In genomic region chr16:16071631-16072244, GRCh38 we compare ENCODE assay signal across 12 cellular contexts.
DNase-seq lines count a peak whose midpoint lies in the region; ATAC-seq and TF ChIP-seq lines count a peak whose summit lies in the region.
"Had no signal": no experiment of that assay in that cellular context is flagged by ENCODE, and none has a peak within 500 bp of the region (broad histone marks: within the 10 kb centered on the region; RNA-seq: fewer than 3 reads in every experiment).

No MANE protein-coding gene starts in this region.

- peaks cover 22 to 64% of the 10 kb centered on the region in 2 experiments for H3K36me3 ChIP-seq in mesenchymal stem cell (ENCODE audit: control insufficient read depth in 1 of 2, insufficient read depth in 2 of 2, low read depth in 1 of 2, low read length in 2 of 2)
- H3K36me3 ChIP-seq in Peyer's patch: peaks cover 0 to 24% (median 0%) of the 10 kb centered on the region in 3 donors

- peaks cover 17% of the 10 kb centered on the region for H3K36me3 Mint-ChIP-seq in chondrocyte (ENCODE audit: low read depth)
- peaks cover 55% of the 10 kb centered on the region for H3K36me3 Mint-ChIP-seq in stimulated activated memory B cell treated with anti-CD40 and anti-IgM and Interleukin-4, amounts not matched to agents 10 μg/mL and 1 μg/mL and 100 μg/mL, for 72 hours
- H3K36me3 Mint-ChIP-seq in T-helper 17 cell (ENCODE audit: low read depth): peaks cover 4% of the 10 kb centered on the region

- TF ChIP-seq POLR2A in Peyer's patch (IDR thresholded peaks at IDR 0.05): no peak

- H2BK12ac ChIP-seq in mesenchymal stem cell (ENCODE audit: low read length in 2 of 2): no peak overlapping the region

- DNase-seq in M059J (ENCODE audit: low read depth) (peak; percentile 52), chondrocyte (ENCODE audit: low spot score) (no peak), mesenchymal stem cell (peak; percentile 65), AML-193 (lab: John Stamatoyannopoulos, UW) (no peak), T-helper 17 cell (no peak), dedifferentiated amniotic fluid mesenchymal stem cell (ENCODE audit: extremely low spot score) (no peak), Peyer's patch (no peak)
- DNase-seq: activated CD4-positive, alpha-beta T cell treated with anti-CD3 and anti-CD28 coated beads, Interleukin-2, amount 10 ng/mL, durations not matched to agents 7 days and 5 days; activated naive CD4-positive, alpha-beta T cell; left colon; NCI-H1417 treated with DMSO at 0.1 percent for 48 hours had no signal

- no peak overlapping the region for H4K91ac ChIP-seq in mesenchymal stem cell (ENCODE audit: low read length)

- H3K4me2 ChIP-seq in mesenchymal stem cell (ENCODE audit: low read length, poor library complexity, severe bottlenecking): no peak overlapping the region

- no peak overlapping the region for H3K4me3 Mint-ChIP-seq in chondrocyte (ENCODE audit: unreplicated experiment)
- H3K4me3 Mint-ChIP-seq in stimulated activated memory B cell treated with anti-CD40 and anti-IgM and Interleukin-4, amounts not matched to agents 10 μg/mL and 1 μg/mL and 100 μg/mL, for 72 hours: no peak overlapping the region
- no peak overlapping the region for H3K4me3 Mint-ChIP-seq in T-helper 17 cell
- H3K4me3 Mint-ChIP-seq: activated CD4-positive, alpha-beta T cell treated with anti-CD3 and anti-CD28 coated beads, Interleukin-2, amount 10 ng/mL, durations not matched to agents 7 days and 5 days had no signal

- H3K14ac ChIP-seq in mesenchymal stem cell (ENCODE audit: low read length in 2 of 2): no peak overlapping the region

- peaks cover 39% of the 10 kb centered on the region for H3K4me1 ChIP-seq in mesenchymal stem cell (ENCODE audit: control insufficient read depth, insufficient read depth, low read depth, low read length)
- H3K4me1 ChIP-seq in Peyer's patch: peaks cover 0 to 5% (median 0%) of the 10 kb centered on the region in 4 donors

- H3K27me3 ChIP-seq in mesenchymal stem cell (ENCODE audit: control insufficient read depth in 1 of 2, insufficient read depth in 1 of 2, low read length in 2 of 2) (no peaks in the 10 kb centered on the region), Peyer's patch (no peaks in the 10 kb centered on the region)

- H2BK15ac ChIP-seq in mesenchymal stem cell (ENCODE audit: low read depth, poor library complexity, severe bottlenecking): no peak overlapping the region

- no peak for ATAC-seq in stimulated activated memory B cell treated with anti-CD40 and anti-IgM and Interleukin-4, amounts not matched to agents 10 μg/mL and 1 μg/mL and 100 μg/mL, for 72 hours
- no peak for ATAC-seq in T-helper 17 cell
- ATAC-seq: left colon had no signal

- H3K9ac ChIP-seq in mesenchymal stem cell (ENCODE audit: low read length): no peak overlapping the region

- no peak overlapping the region for H2BK120ac ChIP-seq in mesenchymal stem cell (ENCODE audit: low read depth, low read length)

- H2AK5ac ChIP-seq in mesenchymal stem cell (ENCODE audit: low read length, severe bottlenecking): peak overlapping the region; percentile 22

- no peak overlapping the region for H3K4ac ChIP-seq in mesenchymal stem cell (ENCODE audit: low read depth in 1 of 2, low read length in 2 of 2)

- no peak overlapping the region for H3K23ac ChIP-seq in mesenchymal stem cell (ENCODE audit: low read length in 2 of 2)

- TF ChIP-seq CTCF in chondrocyte (IDR thresholded peaks at IDR 0.05) (no peak), Peyer's patch (IDR thresholded peaks at IDR 0.05) (no peak)

- no peak overlapping the region for H4K8ac ChIP-seq in mesenchymal stem cell (ENCODE audit: low read length)

- H3K27me3 Mint-ChIP-seq in chondrocyte (ENCODE audit: low read depth) (no peaks in the 10 kb centered on the region), T-helper 17 cell (no peaks in the 10 kb centered on the region)
- no peaks in the 10 kb centered on the region for H3K27me3 Mint-ChIP-seq in stimulated activated memory B cell treated with anti-CD40 and anti-IgM and Interleukin-4, amounts not matched to agents 10 μg/mL and 1 μg/mL and 100 μg/mL, for 72 hours
- H3K27me3 Mint-ChIP-seq: activated CD4-positive, alpha-beta T cell treated with anti-CD3 and anti-CD28 coated beads, Interleukin-2, amount 10 ng/mL, durations not matched to agents 7 days and 5 days had no signal

- 76% methylated on average over 11 of the region's 11 CpGs for WGBS in mesenchymal stem cell

- H3K4me3 ChIP-seq in mesenchymal stem cell (ENCODE audit: insufficient read depth in 1 of 2, low read depth in 1 of 2, low read length in 2 of 2) (no peak overlapping the region), Peyer's patch (no peak overlapping the region)

- no peaks in the 10 kb centered on the region for H3K9me3 ChIP-seq in mesenchymal stem cell (ENCODE audit: control insufficient read depth, low read length)
- H3K9me3 ChIP-seq in T-helper 17 cell (ENCODE audit: control insufficient read depth, low read length, poor library complexity, severe bottlenecking): no peaks in the 10 kb centered on the region
- H3K9me3 ChIP-seq in Peyer's patch: no peaks in the 10 kb centered on the region

- H3K18ac ChIP-seq in mesenchymal stem cell (ENCODE audit: low read depth in 1 of 2, low read length in 2 of 2): peak overlapping the region in 1 of 2 experiments; percentile 24

- no peaks in the 10 kb centered on the region for H3K9me3 Mint-ChIP-seq in chondrocyte (ENCODE audit: low read depth)
- no peaks in the 10 kb centered on the region for H3K9me3 Mint-ChIP-seq in stimulated activated memory B cell treated with anti-CD40 and anti-IgM and Interleukin-4, amounts not matched to agents 10 μg/mL and 1 μg/mL and 100 μg/mL, for 72 hours
- H3K9me3 Mint-ChIP-seq: activated CD4-positive, alpha-beta T cell treated with anti-CD3 and anti-CD28 coated beads, Interleukin-2, amount 10 ng/mL, durations not matched to agents 7 days and 5 days had no signal

- peak overlapping the region; percentile 68 for H3K27ac Mint-ChIP-seq in chondrocyte (ENCODE audit: unreplicated experiment)
- H3K27ac Mint-ChIP-seq in stimulated activated memory B cell treated with anti-CD40 and anti-IgM and Interleukin-4, amounts not matched to agents 10 μg/mL and 1 μg/mL and 100 μg/mL, for 72 hours: peak overlapping the region; percentile 30
- H3K27ac Mint-ChIP-seq in T-helper 17 cell: no peak overlapping the region
- H3K27ac Mint-ChIP-seq: activated CD4-positive, alpha-beta T cell treated with anti-CD3 and anti-CD28 coated beads, Interleukin-2, amount 10 ng/mL, durations not matched to agents 7 days and 5 days had no signal

- H2BK5ac ChIP-seq in mesenchymal stem cell (ENCODE audit: low read depth, low read length, poor library complexity, severe bottlenecking): no peak overlapping the region

- H3K4me1 Mint-ChIP-seq in chondrocyte (ENCODE audit: low read depth) (peaks cover 53% of the 10 kb centered on the region), T-helper 17 cell (peaks cover 9% of the 10 kb centered on the region)
- peaks cover 13% of the 10 kb centered on the region for H3K4me1 Mint-ChIP-seq in stimulated activated memory B cell treated with anti-CD40 and anti-IgM and Interleukin-4, amounts not matched to agents 10 μg/mL and 1 μg/mL and 100 μg/mL, for 72 hours

- H3K27ac ChIP-seq in mesenchymal stem cell (ENCODE audit: low read length, poor library complexity, severe bottlenecking): peak overlapping the region; percentile 24
- H3K27ac ChIP-seq in Peyer's patch: peak overlapping the region in 1 of 4 donors; percentile 4

- H2AFZ ChIP-seq in mesenchymal stem cell (ENCODE audit: low read depth, low read length): no peak overlapping the region

- H3K79me1 ChIP-seq in mesenchymal stem cell (replicated peaks; ENCODE audit: low read length, poor library complexity, severe bottlenecking): peaks cover 4% of the 10 kb centered on the region

Comparison
In these comparisons a context has a peak if more than half of its experiments do, and no peak if none do; other contexts are left out.
1. DNase-seq: peak in M059J (single experiment) and mesenchymal stem cell (single experiment); none in chondrocyte (single experiment), AML-193 (0 of 2), T-helper 17 cell (0 of 3), dedifferentiated amniotic fluid mesenchymal stem cell (single experiment) and Peyer's patch (0 of 3).